In genomic region chr19:52857378-52858191, GRCh38 we compare ENCODE assay signal across 8 cellular contexts. TPM values are rescaled to one million over a fixed set of nuclear protein-coding genes. Genes with fewer than 3 reads are reported as not detected.
DNase-seq lines count a peak whose midpoint lies in the region; ATAC-seq and TF ChIP-seq lines count a peak whose summit lies in the region.
"Not testable (repeated sequence)": the region's sequence is repeated elsewhere in the genome, so short reads cannot be mapped to it uniquely, and the experiment has no call there.

Gene ZNF468 (minus strand): TSS chr19:52857619. CDS start chr19:52854272, 3,347 bp downstream.

- H3K4me1 Mint-ChIP-seq in HFFc6 (ENCODE audit: low read depth) = peaks cover 29% of the 10 kb centered on the region

- DNase-seq in HFFc6 (peak; percentile 70), NAMALWA (ENCODE audit: low spot score) (peak; percentile 74), T follicular helper cell (ENCODE audit: low read depth) (peak; percentile 48), Right ventricle myocardium inferior (ENCODE audit: missing footprints) (peak; percentile 76), omental fat pad (ENCODE audit: low spot score) (peak; percentile 33), superior temporal gyrus (ENCODE audit: extremely low spot score) (peak; percentile 65)
- DNase-seq in activated naive CD8-positive, alpha-beta T cell treated with anti-CD3 and anti-CD28 coated beads, Interleukin-2, amount 50 U/mL, for 16 hours (ENCODE audit: low read depth, low spot score) = peak; percentile 16

- ATAC-seq in Right ventricle myocardium inferior (peak; percentile 100), omental fat pad (ENCODE audit: low FRiP score) (peak; percentile 99)

- TF ChIP-seq CTCF in HFFc6 (IDR thresholded peaks at IDR 0.05); omental fat pad (IDR thresholded peaks at IDR 0.05): not testable (repeated sequence)

- peaks cover 38% of the 10 kb centered on the region for H3K36me3 Mint-ChIP-seq in HFFc6 (ENCODE audit: low read depth)

- peak within 1 kb of the TSS; percentile 91 for H3K4me3 Mint-ChIP-seq in HFFc6

- intact Hi-C loops in Right ventricle myocardium inferior (cut with DNase I) = loop anchor here (5.0 kb wide), 1 partner anchor 35 kb away; the partner anchor contains the start of gene ZNF28

- peak within 1 kb of the TSS; percentile 84 for H3K4me3 ChIP-seq in GM08714 (ENCODE audit: low read length)

- not testable (repeated sequence) for H3K27me3 Mint-ChIP-seq in HFFc6 (ENCODE audit: insufficient read depth)

- H3K9me3 Mint-ChIP-seq in HFFc6 = peaks cover 13% of the 10 kb centered on the region

- H3K27ac Mint-ChIP-seq in HFFc6 = peak within 1 kb of the TSS; percentile 76

RNA-seq across cellular contexts. Expression of gene ZNF468, which starts in this region (rescaled TPM):
- total RNA-seq in HFFc6 (2021; fragmentation: NEBNext Ultra II Directional; extraction: Animal tissue kit (Norgen Biotek cat#: 25700)) = 10 to 100 TPM in 4 of 6 experiments, 1 to 10 TPM in 2; 8.5 to 12.9 (median 11.2) TPM
- total RNA-seq in Right ventricle myocardium inferior (7.1 TPM), omental fat pad (10 to 100 TPM; 13.1 to 21.4 (median 16.8) TPM)

Comparison
In these comparisons a context has a peak if more than half of its experiments do, and no peak if none do; other contexts are left out.
1. Peak in every context shown above with its lines: DNase-seq, ATAC-seq and H3K4me3 ChIP-seq.
2. DNase-seq: peak in every context shown above with its lines; median percentile 76 in Right ventricle myocardium inferior; 74 in NAMALWA; 70 in HFFc6; 65 in superior temporal gyrus; 48 in T follicular helper cell; 33 in omental fat pad; 16 in activated naive CD8-positive, alpha-beta T cell treated with anti-CD3 and anti-CD28 coated beads, Interleukin-2, amount 50 U/mL, for 16 hours.